Comparison of ENCODE assay signal across 8 cellular contexts in the genomic region with DNA sequence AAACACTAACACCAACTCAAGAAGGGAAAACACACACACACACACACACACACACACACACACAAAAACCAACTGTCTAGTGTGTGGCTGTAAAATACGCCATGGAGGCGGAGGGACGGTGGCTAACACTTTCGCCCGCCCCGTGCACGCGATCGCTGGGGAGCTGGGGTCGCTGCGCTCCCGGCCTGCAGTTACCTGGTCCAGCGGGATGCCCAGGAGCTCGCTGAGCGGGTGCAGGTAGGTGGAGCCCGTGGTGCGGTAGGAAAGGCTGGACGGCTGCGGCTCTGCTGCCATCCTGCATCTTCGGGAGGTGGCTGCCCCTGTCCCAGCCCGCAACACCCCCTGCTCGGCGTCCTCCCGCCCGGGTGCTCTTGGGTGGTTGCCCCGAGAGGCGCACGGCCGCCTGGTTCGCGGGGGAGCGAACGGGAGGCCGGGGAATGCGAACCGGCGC. TPM values are rescaled to one million over a fixed set of nuclear protein-coding genes. Genes with fewer than 3 reads are reported as not detected.
DNase-seq lines count a peak whose midpoint lies in the region; ATAC-seq and TF ChIP-seq lines count a peak whose summit lies in the region.

No MANE protein-coding gene starts in this region.

- H3K79me1 ChIP-seq in IMR-90 (ENCODE audit: low read depth in 1 of 2, low read length in 2 of 2): peaks cover 11 to 19% of the 10 kb centered on the region in 2 experiments

- peak overlapping the region; percentile 11 for H2BK5ac ChIP-seq in IMR-90 (ENCODE audit: low read depth, low read length, poor library complexity, severe bottlenecking)

- peak overlapping the region; percentile 46 to 54; a peak in 2 of 4 replicates for H4K8ac ChIP-seq in IMR-90 (ENCODE audit: low read depth in 2 of 2, low read length in 2 of 2)

- H3K4me1 ChIP-seq in IMR-90 (ENCODE audit: control insufficient read depth, insufficient read depth, low read length) (peaks cover 6% of the 10 kb centered on the region; the same call in 1 of the 2 replicates), neutrophil (ENCODE audit: control insufficient read depth in 1 of 2, insufficient read depth in 1 of 2, low read depth in 1 of 2, low read length in 1 of 2) (peaks cover 44 to 53% of the 10 kb centered on the region in 2 experiments)

- H3K27me3 ChIP-seq in IMR-90 (ENCODE audit: control insufficient read depth, insufficient read depth, low read length) (no peaks in the 10 kb centered on the region), neutrophil (no peaks in the 10 kb centered on the region)

- H4K20me1 ChIP-seq in IMR-90 (ENCODE audit: insufficient read depth, low read length): no peaks in the 10 kb centered on the region

- peak overlapping the region; percentile 26 for H2AK9ac ChIP-seq in IMR-90 (replicated peaks; ENCODE audit: low read depth, low read length, poor library complexity)

- WGBS in IMR-90 (ENCODE audit: extremely low coverage in 2 of 2, insufficient read length in 1 of 2), 2 experiments: 0% methylated on average over 19 of the region's 37 CpGs; no CpG with 5 or more reads in 1 of the 2 experiments

- H3K18ac ChIP-seq in IMR-90 (ENCODE audit: low read depth, low read length): peak overlapping the region; percentile 33; the same call in 1 of the 2 replicates

- H3K4me3 ChIP-seq in IMR-90 (ENCODE audit: insufficient read depth, low read depth, low read length) (peak overlapping the region; percentile 93), foreskin fibroblast (ENCODE audit: low read depth in 1 of 2, low read length in 2 of 2) (peak overlapping the region; percentile 66 to 94), neutrophil (ENCODE audit: low read depth in 1 of 2, low read length in 1 of 2) (peak overlapping the region; percentile 88 to 92)

- POLR2A ChIA-PET in IMR-90 (lab: Charles Lee; ENCODE audit: unreplicated experiment): no interaction called here

- no peak for TF ChIP-seq CTCF in IMR-90 (conservative IDR thresholded peaks at IDR 0.05; ENCODE audit: low read depth, low read length)
- TF ChIP-seq CTCF in foreskin fibroblast (IDR thresholded peaks at IDR 0.05; ENCODE audit: low read depth, low read length): no peak
- TF ChIP-seq CTCF in neutrophil (IDR thresholded peaks at IDR 0.05): no peak

- no peak for TF ChIP-seq POLR2A in IMR-90 (IDR thresholded peaks at IDR 0.05; ENCODE audit: low read depth, low read length)

- H2AK5ac ChIP-seq in IMR-90 (ENCODE audit: low read depth, low read length): no peak overlapping the region

- H2BK120ac ChIP-seq in IMR-90 (ENCODE audit: low read depth, low read length): peak overlapping the region; percentile 44

- H4K91ac ChIP-seq in IMR-90 (ENCODE audit: insufficient read depth, low read depth, low read length): peak overlapping the region; percentile 33; the same call in 1 of the 2 replicates

- peak overlapping the region; percentile 88 for H3K23ac ChIP-seq in IMR-90 (ENCODE audit: low read depth, low read length)

- peak overlapping the region; percentile 81 for H3K9ac ChIP-seq in IMR-90 (ENCODE audit: low read depth, low read length)

- H3K14ac ChIP-seq in IMR-90 (replicated peaks; ENCODE audit: low read depth, low read length): peak overlapping the region; percentile 62; the same call in 1 of the 2 replicates

- H4K5ac ChIP-seq in IMR-90 (ENCODE audit: low read depth, low read length): no peak overlapping the region

- H3K9me1 ChIP-seq in IMR-90 (ENCODE audit: insufficient read depth, low read length): peaks cover 2% of the 10 kb centered on the region; the same call in 1 of the 2 replicates

- peak overlapping the region; percentile 64; the same call in 1 of the 3 replicates for H2BK15ac ChIP-seq in IMR-90 (ENCODE audit: low read depth, low read length)

- H3K9me3 ChIP-seq in IMR-90 (ENCODE audit: control insufficient read depth, insufficient read depth, low read length) (no peaks in the 10 kb centered on the region), neutrophil (no peaks in the 10 kb centered on the region)

- H3K4me2 ChIP-seq in IMR-90 (ENCODE audit: low read depth, low read length): peak overlapping the region; percentile 95

- no TSS peak for BruUV-seq in IMR-90 (replicated peaks; lab: Mats Ljungman, UMichigan)

- ATAC-seq in GM21529 (IDR thresholded peaks at IDR 0.05; ENCODE audit: unreplicated experiment) (peak; percentile 25), IMR-90 (ENCODE audit: low read depth) (peak; percentile 37), GM18519 (IDR thresholded peaks at IDR 0.05; ENCODE audit: low FRiP score, unreplicated experiment) (no peak)
- ATAC-seq in activated CD4-positive, CD25-positive, alpha-beta regulatory T cell treated with anti-CD3 and anti-CD28 coated beads, Interleukin-2, amount 50 U/mL, for 24 hours: peak; percentile 22 to 23

- peak overlapping the region; percentile 29; the same call in 1 of the 2 replicates for H3K56ac ChIP-seq in IMR-90 (ENCODE audit: extremely low read depth, insufficient read depth, low read length)

- H2AFZ ChIP-seq in IMR-90 (replicated peaks; ENCODE audit: low read length, poor library complexity): peak overlapping the region; percentile 98

- CTCF ChIA-PET in IMR-90 (lab: Yijun Ruan, JAX): no interaction called here

- peak overlapping the region; percentile 66 for H3K4ac ChIP-seq in IMR-90 (ENCODE audit: low read depth, low read length)

- DNase-seq in DMS53 treated with DMSO at 0.1 percent for 48 hours (lab: John Stamatoyannopoulos, UW; ENCODE audit: unreplicated experiment) (peak; percentile 52), IMR-90 (no peak), foreskin fibroblast (peak in 1 of 2 donors; percentile 54), GDM1 (lab: John Stamatoyannopoulos, UW) (no peak)

- intact Hi-C loops in IMR-90 (cut with micrococcal nuclease): loop anchor here (1.0 to 2.0 kb wide), 3 partner anchors 86 to 316 kb away; a partner anchor contains a TSS

- H3K27ac ChIP-seq in IMR-90 (ENCODE audit: insufficient read depth, low read length) (peak overlapping the region; percentile 50), neutrophil (peak overlapping the region; percentile 91)

- no peak for TF ChIP-seq RAD21 in IMR-90 (IDR thresholded peaks at IDR 0.05; ENCODE audit: low read length)

- in situ Hi-C loops in IMR-90 (cut with MboI; ENCODE audit: low sequenced_read_pairs): no loop called here

- H3K36me3 ChIP-seq in IMR-90 (ENCODE audit: control insufficient read depth, insufficient read depth, low read length) (no peaks in the 10 kb centered on the region), neutrophil (no peaks in the 10 kb centered on the region)

- H2BK20ac ChIP-seq in IMR-90 (ENCODE audit: low read depth, low read length): no peak overlapping the region

- dilution Hi-C loops in IMR-90 (cut with HindIII; ENCODE audit: low sequenced_read_pairs, unreplicated experiment): no loop called here

TF ChIP-seq in IMR-90, 13 proteins besides CTCF, POLR2A, EP300 and RAD21:
- TF ChIP-seq MAZ (IDR thresholded peaks at IDR 0.05; ENCODE audit: borderline replicate concordance, low read depth, low read length) (no peak), BHLHE40 (IDR thresholded peaks at IDR 0.05; ENCODE audit: low read depth, low read length) (peak; percentile 19; the same call in 1 of the 2 replicates), RCOR1 (IDR thresholded peaks at IDR 0.05; ENCODE audit: insufficient replicate concordance, low read length) (no peak)
- TF ChIP-seq, protein P1, sequence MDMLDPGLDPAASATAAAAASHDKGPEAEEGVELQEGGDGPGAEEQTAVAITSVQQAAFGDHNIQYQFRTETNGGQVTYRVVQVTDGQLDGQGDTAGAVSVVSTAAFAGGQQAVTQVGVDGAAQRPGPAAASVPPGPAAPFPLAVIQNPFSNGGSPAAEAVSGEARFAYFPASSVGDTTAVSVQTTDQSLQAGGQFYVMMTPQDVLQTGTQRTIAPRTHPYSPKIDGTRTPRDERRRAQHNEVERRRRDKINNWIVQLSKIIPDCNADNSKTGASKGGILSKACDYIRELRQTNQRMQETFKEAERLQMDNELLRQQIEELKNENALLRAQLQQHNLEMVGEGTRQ (IDR thresholded peaks at IDR 0.05; ENCODE audit: low read depth, low read length): no peak

RNA-seq across cellular contexts. Expression of a gene that starts 0.3 kb away (rescaled TPM):
- 4.7 and 5.6 TPM in 2 replicates for total RNA-seq in IMR-90 (2012; rRNA removed)
- 1.4 and 1.6 TPM in 2 replicates for polyA plus RNA-seq in IMR-90 (2012; rRNA removed)
- polyA plus RNA-seq in IMR-90 (2012; cell fraction: cytosol; rRNA removed): 0.46 and 0.49 TPM in 2 replicates
- 1.4 and 6.2 TPM in 2 replicates for polyA plus RNA-seq in IMR-90 (2012; cell fraction: nucleus; rRNA removed; ENCODE audit: low replicate concordance)
